ENCODE assay signal across 16 cellular contexts in genomic region chr20:2279245-2279779, GRCh38. TPM values are rescaled to one million over a fixed set of nuclear protein-coding genes. Genes with fewer than 3 reads are reported as not detected.
DNase-seq lines count a peak whose midpoint lies in the region; ATAC-seq and TF ChIP-seq lines count a peak whose summit lies in the region.
"Had no signal": no experiment of that assay in that cellular context is flagged by ENCODE, and none has a peak within 500 bp of the region (broad histone marks: within the 10 kb centered on the region; RNA-seq: fewer than 3 reads in every experiment).

No MANE protein-coding gene starts in this region.

- TF ChIP-seq CTCF in BE2C (IDR thresholded peaks at IDR 0.05; ENCODE audit: low read depth, low read length) (no peak), esophagus squamous epithelium (IDR thresholded peaks at IDR 0.05) (no peak)

- H3K4me1 ChIP-seq in BE2C (no peaks in the 10 kb centered on the region), esophagus squamous epithelium (peaks cover 0 to 16% (median 0%) of the 10 kb centered on the region in 3 donors)

- no peaks in the 10 kb centered on the region for H3K36me3 ChIP-seq in BE2C
- H3K36me3 ChIP-seq in esophagus squamous epithelium: no peaks in the 10 kb centered on the region

- intact Hi-C loops in esophagus squamous epithelium (cut with DNase I): no loop called here

- H3K4me3 ChIP-seq in BE2C (ENCODE audit: low read depth, low read length) (no peak overlapping the region), esophagus squamous epithelium (no peak overlapping the region)
- H3K4me3 ChIP-seq: GM23338 had no signal

- H3K27me3 ChIP-seq in BE2C (no peaks in the 10 kb centered on the region; the same call in none of the 2 replicates), esophagus squamous epithelium (peaks cover 0 to 7% (median 0%) of the 10 kb centered on the region in 4 donors)

- H3K27ac ChIP-seq in cingulate gyrus (ENCODE audit: low read depth, low read length): peak overlapping the region; percentile 62
- H3K27ac ChIP-seq in esophagus squamous epithelium: no peak overlapping the region
- H3K27ac ChIP-seq: C4-2B had no signal

- no peak for TF ChIP-seq POLR2A in esophagus squamous epithelium (IDR thresholded peaks at IDR 0.05)

- 50 to 61% methylated on average over 2 to 4 of the region's 5 CpGs for WGBS in esophagus squamous epithelium, 2 donors

- H3K9me3 ChIP-seq in BE2C (no peaks in the 10 kb centered on the region), esophagus squamous epithelium (no peaks in the 10 kb centered on the region)

- ATAC-seq in GM18867 (IDR thresholded peaks at IDR 0.05; ENCODE audit: unreplicated experiment): no peak
- ATAC-seq: GM23338, HCT116, Panc1 had no signal

- DNase-seq in NCI-H748 (lab: John Stamatoyannopoulos, UW; ENCODE audit: unreplicated experiment): peak; percentile 20
- DNase-seq in NCI-H748 treated with DMSO at 0.1 percent for 48 hours (lab: John Stamatoyannopoulos, UW): no peak
- DNase-seq in occipital lobe (lab: John Stamatoyannopoulos, UW): peak; percentile 40
- no peak for DNase-seq in NCI-H69 (lab: John Stamatoyannopoulos, UW)
- DNase-seq in BE2C: no peak
- DNase-seq in esophagus squamous epithelium (lab: John Stamatoyannopoulos, UW): no peak
- DNase-seq: COR-L47, DMS53, NCI-H1436, NCI-H2029 had no signal

RNA-seq across cellular contexts. Expression of gene TGM3, which starts 16.5 kb away (rescaled TPM):
- total RNA-seq in occipital lobe (0.16 TPM), esophagus squamous epithelium (1,000 to 10,000 TPM in 3 of 4 donors, 100 to 1,000 TPM in 1; 626 to 2,995 (median 1,370) TPM)
- not detected for polyA plus RNA-seq in BE2C (2012; ENCODE audit: insufficient read depth, insufficient read length, low read depth)
- total RNA-seq: GM23338 had no signal

Comparison
In these comparisons a context has a peak if more than half of its experiments do, and no peak if none do; other contexts are left out.
1. DNase-seq: peak in NCI-H748 (single experiment) and occipital lobe (single experiment); none in NCI-H748 treated with DMSO at 0.1 percent for 48 hours (single experiment), NCI-H69 (single experiment), BE2C (single experiment) and esophagus squamous epithelium (single experiment).
2. RNA of gene TGM3, which starts 16.5 kb away (total RNA-seq): 626 to 2,995 TPM in esophagus squamous epithelium; 0.16 TPM in occipital lobe (single experiment); every median in the first group is over 100 times any median in the second.